1 cellular context compared by ENCODE assay signal in genomic region chr2:156797832-156798231, GRCh38.
TF ChIP-seq lines count a peak whose summit lies in the region.

No MANE protein-coding gene starts in this region.

TF ChIP-seq in K562, 482 proteins besides CTCF, POLR2A, EP300 and RAD21 (continued from another document and continues in another):
- TF ChIP-seq POLR2AphosphoS5 (IDR thresholded peaks at IDR 0.05; ENCODE audit: control insufficient read depth, insufficient read depth, low read depth, low read length): peak; percentile 55
- no peak for TF ChIP-seq THAP7 (CRISPR knock-in tag; IDR thresholded peaks at IDR 0.05)
- TF ChIP-seq ZNF384 (IDR thresholded peaks at IDR 0.05; ENCODE audit: low read depth, low read length): no peak
- peak; percentile 47; the same call in 1 of the 2 replicates for TF ChIP-seq NCOR1 (IDR thresholded peaks at IDR 0.05)
- TF ChIP-seq FOXA3 (CRISPR knock-in tag; conservative IDR thresholded peaks at IDR 0.05 in 1 of 2, IDR thresholded peaks at IDR 0.05 in 1 of 2): no peak
- no peak for TF ChIP-seq EWSR1 (IDR thresholded peaks at IDR 0.05; ENCODE audit: borderline replicate concordance, low read depth, partially characterized antibody)
- TF ChIP-seq MTA2 (IDR thresholded peaks at IDR 0.05; ENCODE audit: low read depth): peak; percentile 22; the same call in 1 of the 2 replicates
- TF ChIP-seq ZBTB2 (IDR thresholded peaks at IDR 0.05): no peak
- TF ChIP-seq TEAD4 (IDR thresholded peaks at IDR 0.05; ENCODE audit: low read length): peak; percentile 83
- no peak for TF ChIP-seq TEAD4 (CRISPR knock-in tag; IDR thresholded peaks at IDR 0.05; ENCODE audit: borderline replicate concordance)
- no peak for TF ChIP-seq TRIM25 (IDR thresholded peaks at IDR 0.05; ENCODE audit: borderline replicate concordance)
- no peak for TF ChIP-seq ZBTB43 (CRISPR knock-in tag; IDR thresholded peaks at IDR 0.05)
- TF ChIP-seq CGGBP1 (CRISPR knock-in tag; IDR thresholded peaks at IDR 0.05): no peak
- no peak for TF ChIP-seq ZNF217 (CRISPR knock-in tag; IDR thresholded peaks at IDR 0.05)
- no peak for TF ChIP-seq KLF6 (CRISPR knock-in tag; IDR thresholded peaks at IDR 0.05; ENCODE audit: borderline replicate concordance)
- TF ChIP-seq TCF3 (CRISPR knock-in tag; IDR thresholded peaks at IDR 0.05): peak; percentile 64
- TF ChIP-seq KHSRP (IDR thresholded peaks at IDR 0.05): no peak
- TF ChIP-seq TBP (optimal IDR thresholded peaks at IDR 0.05; ENCODE audit: low read depth, low read length): no peak
- no peak for TF ChIP-seq PHB2 (IDR thresholded peaks at IDR 0.05; ENCODE audit: low read depth)
- TF ChIP-seq NFIC (IDR thresholded peaks at IDR 0.05): peak; percentile 91
- TF ChIP-seq ZNF280A (IDR thresholded peaks at IDR 0.05; ENCODE audit: low read depth, partially characterized antibody): no peak
- peak; percentile 77 for TF ChIP-seq CBFA2T3 (IDR thresholded peaks at IDR 0.05)
- no peak for TF ChIP-seq SRSF7 (optimal IDR thresholded peaks at IDR 0.05; ENCODE audit: low read depth, low read length)
- no peak for TF ChIP-seq GTF3C2 (IDR thresholded peaks at IDR 0.05; ENCODE audit: borderline replicate concordance, extremely low read depth, insufficient read length)
- TF ChIP-seq GTF2B (IDR thresholded peaks at IDR 0.05; ENCODE audit: extremely low read depth, insufficient read length): no peak
- no peak for TF ChIP-seq ZNF407 (IDR thresholded peaks at IDR 0.05; ENCODE audit: low read depth)
- TF ChIP-seq ZC3H11A (IDR thresholded peaks at IDR 0.05; ENCODE audit: low read depth, low read length): no peak
- no peak for TF ChIP-seq IRF1 (CRISPR knock-in tag; IDR thresholded peaks at IDR 0.05; ENCODE audit: borderline replicate concordance)
- TF ChIP-seq BMI1 (IDR thresholded peaks at IDR 0.05; ENCODE audit: low read length): no peak
- no peak for TF ChIP-seq BDP1 (IDR thresholded peaks at IDR 0.05; ENCODE audit: insufficient read depth, insufficient read length)
- TF ChIP-seq FOXM1 (IDR thresholded peaks at IDR 0.05; ENCODE audit: low read depth): 0 out of 2 replicates have a peak, but pooled peaks have one; percentile 45
- TF ChIP-seq FOXM1 (CRISPR knock-in tag; IDR thresholded peaks at IDR 0.05; ENCODE audit: low read depth): no peak
